8 cellular contexts compared by ENCODE assay signal in the genomic region with DNA sequence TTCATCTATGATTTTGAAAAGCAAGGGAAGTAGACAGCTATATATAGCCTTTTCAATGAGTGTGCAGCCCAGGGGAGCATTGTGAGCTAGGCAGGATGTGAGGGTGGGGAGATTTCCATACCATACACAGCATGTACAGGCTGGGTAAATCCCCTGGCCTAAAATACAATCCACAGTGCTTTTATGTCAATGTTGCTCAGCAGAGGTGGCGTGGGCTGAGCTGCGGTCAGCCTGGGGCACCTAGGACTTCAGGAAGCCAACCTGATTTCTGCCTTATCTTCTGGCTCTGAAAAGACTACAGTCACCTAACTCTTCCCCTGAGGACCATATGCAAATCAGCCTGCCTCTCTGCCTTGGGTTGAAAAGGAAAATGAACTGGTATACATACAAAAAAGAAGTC. TPM values are rescaled to one million over a fixed set of nuclear protein-coding genes. Genes with fewer than 3 reads are reported as not detected.
DNase-seq lines count a peak whose midpoint lies in the region; ATAC-seq and TF ChIP-seq lines count a peak whose summit lies in the region.

No MANE protein-coding gene starts in this region.

- H3K27me3 Mint-ChIP-seq in activated CD4-positive, alpha-beta T cell treated with anti-CD3 and anti-CD28 coated beads for 36 hours: no peaks in the 10 kb centered on the region

- H3K4me3 ChIP-seq in mucosa of descending colon: no peak overlapping the region

- CTCF ChIA-PET in activated CD4-positive, alpha-beta T cell treated with anti-CD3 and anti-CD28 coated beads for 36 hours (lab: Charles Lee): interaction anchor here (0.7 to 5.9 kb wide), 16 partner anchors 10 to 107 kb away, joined by 3 to 40 read pairs (median 4); a partner anchor contains a TSS

- peak overlapping the region; percentile 63 for H3K4me3 Mint-ChIP-seq in activated CD4-positive, alpha-beta T cell treated with anti-CD3 and anti-CD28 coated beads for 36 hours

- H3K4me1 ChIP-seq in mucosa of descending colon (ENCODE audit: low read depth): no peaks in the 10 kb centered on the region

- H3K4me1 Mint-ChIP-seq in activated CD4-positive, alpha-beta T cell treated with anti-CD3 and anti-CD28 coated beads for 36 hours: peaks cover 85% of the 10 kb centered on the region

- DNase-seq in activated CD4-positive, alpha-beta T cell treated with anti-CD3 and anti-CD28 coated beads for 36 hours: peak; percentile 96
- peak in 1 of 3 donors; percentile 7 for DNase-seq in mucosa of descending colon
- DNase-seq in head of caudate nucleus: no peak
- no peak for DNase-seq in CD1c-positive myeloid dendritic cell (ENCODE audit: extremely low spot score)
- DNase-seq in NCI-H226: no peak
- DNase-seq in amniotic stem cell (lab: John Stamatoyannopoulos, UW): no peak

- H3K27ac Mint-ChIP-seq in activated CD4-positive, alpha-beta T cell treated with anti-CD3 and anti-CD28 coated beads for 36 hours: peak overlapping the region; percentile 94

- H3K9me3 Mint-ChIP-seq in activated CD4-positive, alpha-beta T cell treated with anti-CD3 and anti-CD28 coated beads for 36 hours (ENCODE audit: low read depth): peaks cover 10% of the 10 kb centered on the region

- H3K9me3 ChIP-seq in mucosa of descending colon: no peaks in the 10 kb centered on the region

- POLR2A ChIA-PET in activated CD4-positive, alpha-beta T cell treated with anti-CD3 and anti-CD28 coated beads for 36 hours (lab: Charles Lee): interaction anchor here (0.6 to 1.6 kb wide), 9 partner anchors 12 to 100 kb away, joined by 3 to 6 read pairs (median 4); a partner anchor contains a TSS

- intact Hi-C loops in activated CD4-positive, alpha-beta T cell treated with anti-CD3 and anti-CD28 coated beads for 36 hours (cut with DNase I, micrococcal nuclease): loop anchor here (1.0 to 5.0 kb wide), 9 partner anchors 8 to 430 kb away; a partner anchor contains a TSS
- intact Hi-C loops in mucosa of descending colon (cut with DNase I, micrococcal nuclease): no loop called here
- intact Hi-C loops in head of caudate nucleus (cut with DNase I): no loop called here

- TF ChIP-seq CTCF in mucosa of descending colon (IDR thresholded peaks at IDR 0.05): no peak

- peaks cover 22% of the 10 kb centered on the region for H3K36me3 Mint-ChIP-seq in activated CD4-positive, alpha-beta T cell treated with anti-CD3 and anti-CD28 coated beads for 36 hours (ENCODE audit: low read depth)

- no peaks in the 10 kb centered on the region for H3K36me3 ChIP-seq in mucosa of descending colon (ENCODE audit: low read depth)

- ATAC-seq in GM18517 (IDR thresholded peaks at IDR 0.05; ENCODE audit: unreplicated experiment) (peak; percentile 100), HG02981 (IDR thresholded peaks at IDR 0.05; ENCODE audit: unreplicated experiment) (peak; percentile 99), mucosa of descending colon (peak; percentile 83)
- ATAC-seq in activated CD4-positive, alpha-beta T cell treated with anti-CD3 and anti-CD28 coated beads for 36 hours: peak; percentile 93

RNA-seq across cellular contexts. Expression of a gene that starts 6.3 kb away (rescaled TPM):
- under 1 TPM; 0.79 to 0.82 TPM for total RNA-seq in activated CD4-positive, alpha-beta T cell treated with anti-CD3 and anti-CD28 coated beads for 36 hours
- total RNA-seq in mucosa of descending colon: not detected

RNA-seq across cellular contexts. Expression of a gene that starts 8.2 kb away (rescaled TPM):
- 100 to 1,000 TPM; 208 to 249 TPM for total RNA-seq in activated CD4-positive, alpha-beta T cell treated with anti-CD3 and anti-CD28 coated beads for 36 hours
- total RNA-seq in mucosa of descending colon: 1 to 10 TPM; 2.6 to 5.7 (median 2.7) TPM

RNA-seq across cellular contexts. Expression of a gene that starts 29.7 kb away (rescaled TPM):
- total RNA-seq in activated CD4-positive, alpha-beta T cell treated with anti-CD3 and anti-CD28 coated beads for 36 hours: 10 to 100 TPM in 1 of 2 experiments, 1 to 10 TPM in 1; 10.0 to 16.9 TPM
- 10 to 100 TPM; 11.8 to 14.4 (median 12.0) TPM for total RNA-seq in mucosa of descending colon

Comparison
In these comparisons a context has a peak if more than half of its experiments do, and no peak if none do; other contexts are left out.
1. RNA of a gene that starts 8.2 kb away (total RNA-seq): 208 to 249 TPM in activated CD4-positive, alpha-beta T cell treated with anti-CD3 and anti-CD28 coated beads for 36 hours; 2.6 to 5.7 TPM in mucosa of descending colon; every median in the first group is over 10 times any median in the second.
2. intact Hi-C loops: an anchor here in activated CD4-positive, alpha-beta T cell treated with anti-CD3 and anti-CD28 coated beads for 36 hours (1.0 to 5.0 kb wide); none called in mucosa of descending colon and head of caudate nucleus.
3. Peak in every context shown above with its lines, with median percentiles within 50 percentile points of each other: ATAC-seq.